In genomic region chr22:28947125-28947524, GRCh38 we compare ENCODE assay signal across 1 cellular context.
TF ChIP-seq lines count a peak whose summit lies in the region.

No MANE protein-coding gene starts in this region.

TF ChIP-seq in GM12878, 131 proteins besides CTCF, POLR2A, EP300 and RAD21 (continued from another document):
- no peak for TF ChIP-seq PKNOX1 (IDR thresholded peaks at IDR 0.05)
- TF ChIP-seq ZBTB11 (CRISPR knock-in tag; IDR thresholded peaks at IDR 0.05) = no peak
- no peak for TF ChIP-seq JUND (IDR thresholded peaks at IDR 0.05; ENCODE audit: low read depth, low read length)
- TF ChIP-seq ATF7 (IDR thresholded peaks at IDR 0.05; ENCODE audit: low read depth) = no peak
- TF ChIP-seq E2F8 (IDR thresholded peaks at IDR 0.05; ENCODE audit: low read depth, partially characterized antibody) = no peak
- TF ChIP-seq RELA (IDR thresholded peaks at IDR 0.05; ENCODE audit: borderline replicate concordance, partially characterized antibody) = no peak
- TF ChIP-seq NBN (IDR thresholded peaks at IDR 0.05) = no peak
- TF ChIP-seq SUPT20H (IDR thresholded peaks at IDR 0.05; ENCODE audit: borderline replicate concordance, control insufficient read depth, low read depth, low read length) = no peak
- no peak for TF ChIP-seq TCF3 (IDR thresholded peaks at IDR 0.05; ENCODE audit: borderline replicate concordance, insufficient read depth, low read depth, low read length)
- no peak for TF ChIP-seq HDAC6 (IDR thresholded peaks at IDR 0.05; ENCODE audit: unreplicated experiment)
- no peak for TF ChIP-seq SPI1 (IDR thresholded peaks at IDR 0.05; ENCODE audit: borderline replicate concordance, insufficient read depth, low read depth, low read length)
- no peak for TF ChIP-seq IKZF1 (conservative IDR thresholded peaks at IDR 0.05)
- no peak for TF ChIP-seq RELB (IDR thresholded peaks at IDR 0.05; ENCODE audit: low read depth)
- TF ChIP-seq ZSCAN29 (IDR thresholded peaks at IDR 0.05) = no peak
